ENCODE assay signal across 1 cellular context in genomic region chr13:94535231-94535630, GRCh38.
TF ChIP-seq lines count a peak whose summit lies in the region.

No MANE protein-coding gene starts in this region.

TF ChIP-seq in neural cell, 6 proteins besides CTCF, POLR2A, EP300 and RAD21:
- TF ChIP-seq MXI1 (conservative IDR thresholded peaks at IDR 0.05; ENCODE audit: poor library complexity, severe bottlenecking) (no peak), TAF1 (IDR thresholded peaks at IDR 0.05; ENCODE audit: low read depth) (no peak), POLR2AphosphoS5 (IDR thresholded peaks at IDR 0.05) (no peak), REST (IDR thresholded peaks at IDR 0.05; ENCODE audit: borderline replicate concordance) (no peak), SMC3 (conservative IDR thresholded peaks at IDR 0.05; ENCODE audit: poor library complexity) (no peak), EZH2 (IDR thresholded peaks at IDR 0.05; ENCODE audit: borderline replicate concordance, insufficient read depth, low read length, poor library complexity, severe bottlenecking) (no peak)
